Comparison of ENCODE assay signal across 10 cellular contexts in the genomic region with DNA sequence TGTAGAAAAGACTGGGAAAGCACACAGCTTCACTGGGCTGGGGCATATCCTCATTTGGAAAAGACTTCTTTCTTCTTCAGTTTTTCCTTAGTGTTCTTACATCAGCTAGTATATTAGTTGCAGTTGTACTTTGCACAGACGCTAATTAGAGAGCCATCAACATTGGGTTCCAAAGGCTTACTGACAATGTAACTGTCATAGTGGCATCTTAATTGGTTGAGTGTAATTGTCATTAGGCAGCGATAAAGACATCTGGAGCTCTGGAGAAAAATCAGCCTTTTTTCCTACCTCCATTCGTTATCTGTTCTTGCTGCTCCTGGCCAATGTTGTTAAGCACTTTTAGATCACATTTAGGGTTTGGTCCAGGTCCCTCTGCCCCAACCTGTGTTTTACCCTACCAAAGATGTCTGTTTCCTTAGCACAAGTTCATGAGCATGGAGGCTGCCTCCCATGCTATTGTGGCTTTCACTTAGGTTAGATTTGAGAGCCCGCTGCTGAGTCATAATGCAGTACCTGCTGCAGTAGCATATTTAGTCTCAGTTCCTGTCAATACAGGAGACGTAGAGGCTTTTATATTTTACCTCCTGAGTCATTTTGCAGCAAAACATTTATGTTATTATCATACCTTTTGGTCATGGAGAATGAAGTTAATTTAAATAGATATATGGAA. TPM values are rescaled to one million over a fixed set of nuclear protein-coding genes. Genes with fewer than 3 reads are reported as not detected.
DNase-seq lines count a peak whose midpoint lies in the region; ATAC-seq and TF ChIP-seq lines count a peak whose summit lies in the region.
"Had no signal": no experiment of that assay in that cellular context is flagged by ENCODE, and none has a peak within 500 bp of the region (broad histone marks: within the 10 kb centered on the region; RNA-seq: fewer than 3 reads in every experiment).

No MANE protein-coding gene starts in this region.

- H3K9me3 ChIP-seq in upper lobe of left lung: no peaks in the 10 kb centered on the region
- H3K9me3 ChIP-seq in smooth muscle cell (replicated peaks; ENCODE audit: low read depth): no peaks in the 10 kb centered on the region

- H3K36me3 ChIP-seq in GM06990 (ENCODE audit: control insufficient read depth, insufficient read depth, low read length) (no peaks in the 10 kb centered on the region), upper lobe of left lung (no peaks in the 10 kb centered on the region), smooth muscle cell (ENCODE audit: low read depth) (no peaks in the 10 kb centered on the region)

- H3K4me1 ChIP-seq in upper lobe of left lung (peaks cover under 1 to 19% (median 4%) of the 10 kb centered on the region in 4 donors), smooth muscle cell (ENCODE audit: low read depth) (peaks cover 10% of the 10 kb centered on the region)

- H3K4me2 ChIP-seq in smooth muscle cell: no peak overlapping the region

- ATAC-seq in GM19372 (IDR thresholded peaks at IDR 0.05; ENCODE audit: low read depth, unreplicated experiment) (peak; percentile 98), HG03135 (IDR thresholded peaks at IDR 0.05; ENCODE audit: unreplicated experiment) (peak; percentile 95), upper lobe of left lung (ENCODE audit: low FRiP score in 2 of 2) (no peak)

- H3F3A ChIP-seq in smooth muscle cell (ENCODE audit: low read depth): no peaks in the 10 kb centered on the region

- TF ChIP-seq EP300 in upper lobe of left lung (IDR thresholded peaks at IDR 0.05): no peak

- no peak for TF ChIP-seq POLR2A in upper lobe of left lung (IDR thresholded peaks at IDR 0.05)

- H3K4me3 ChIP-seq in GM06990 (replicated peaks; ENCODE audit: low read depth, low read length) (no peak overlapping the region), upper lobe of left lung (no peak overlapping the region), smooth muscle cell (no peak overlapping the region)

- WGBS in upper lobe of left lung, 2 donors: 92 to 96% methylated on average over 5 of the region's 5 CpGs
- WGBS in smooth muscle cell (ENCODE audit: low lambda C conversion rate): 88% methylated on average over 5 of the region's 5 CpGs

- no peak overlapping the region for H2AFZ ChIP-seq in smooth muscle cell (ENCODE audit: low read depth)

- H4K20me1 ChIP-seq in smooth muscle cell (ENCODE audit: low read depth): peaks cover 95% of the 10 kb centered on the region

- TF ChIP-seq CTCF in GM06990 (IDR thresholded peaks at IDR 0.05; ENCODE audit: insufficient read depth, low read length, poor library complexity, severe bottlenecking) (no peak), upper lobe of left lung (IDR thresholded peaks at IDR 0.05) (no peak), smooth muscle cell (IDR thresholded peaks at IDR 0.05; ENCODE audit: borderline replicate concordance, insufficient read depth, poor library complexity, severe bottlenecking) (no peak)

- H3K27ac ChIP-seq in upper lobe of left lung (no peak overlapping the region), smooth muscle cell (ENCODE audit: low read depth) (no peak overlapping the region)

- DNase-seq in GM06990 (ENCODE audit: extremely low read depth, insufficient read length): peak; percentile 39
- peak; percentile 68 for DNase-seq in activated effector memory CD4-positive, alpha-beta T cell treated with anti-CD3 and anti-CD28 coated beads, Interleukin-2, amount 50 U/mL, for 16 hours
- no peak for DNase-seq in upper lobe of left lung
- no peak for DNase-seq in hippocampal formation (lab: John Stamatoyannopoulos, UW)
- no peak for DNase-seq in NCI-H1092 treated with DMSO at 0.1 percent for 48 hours (lab: John Stamatoyannopoulos, UW)
- no peak for DNase-seq in smooth muscle cell (lab: John Stamatoyannopoulos, UW; ENCODE audit: unreplicated experiment)
- DNase-seq: DMS79 treated with DMSO at 0.1 percent for 48 hours, NCI-H1694 had no signal

- H3K27me3 ChIP-seq in GM06990 (replicated peaks; ENCODE audit: control insufficient read depth, insufficient read depth, low read length) (no peaks in the 10 kb centered on the region), upper lobe of left lung (no peaks in the 10 kb centered on the region), smooth muscle cell (ENCODE audit: low read depth) (no peaks in the 10 kb centered on the region)

- no peaks in the 10 kb centered on the region for H3K79me2 ChIP-seq in smooth muscle cell (ENCODE audit: low read depth)

- H3K9ac ChIP-seq in smooth muscle cell (ENCODE audit: low read depth): no peak overlapping the region

RNA-seq across cellular contexts. Expression of gene FBXW8, which starts 49.2 kb away (rescaled TPM):
- total RNA-seq in upper lobe of left lung: 10 to 100 TPM; 14.7 to 52.4 (median 18.6) TPM
- 13.4 and 18.3 TPM in 2 replicates for total RNA-seq in smooth muscle cell
- polyA plus RNA-seq in smooth muscle cell: 14.3 and 16.9 TPM in 2 replicates

Comparison
In these comparisons a context has a peak if more than half of its experiments do, and no peak if none do; other contexts are left out.
1. DNase-seq: peak in GM06990 (single experiment) and activated effector memory CD4-positive, alpha-beta T cell treated with anti-CD3 and anti-CD28 coated beads, Interleukin-2, amount 50 U/mL, for 16 hours (single experiment); none in upper lobe of left lung (0 of 2), hippocampal formation (0 of 2), NCI-H1092 treated with DMSO at 0.1 percent for 48 hours (single experiment) and smooth muscle cell (single experiment).
2. ATAC-seq: peak in GM19372 (single experiment) and HG03135 (single experiment); none in upper lobe of left lung (0 of 2).